In the genomic region with DNA sequence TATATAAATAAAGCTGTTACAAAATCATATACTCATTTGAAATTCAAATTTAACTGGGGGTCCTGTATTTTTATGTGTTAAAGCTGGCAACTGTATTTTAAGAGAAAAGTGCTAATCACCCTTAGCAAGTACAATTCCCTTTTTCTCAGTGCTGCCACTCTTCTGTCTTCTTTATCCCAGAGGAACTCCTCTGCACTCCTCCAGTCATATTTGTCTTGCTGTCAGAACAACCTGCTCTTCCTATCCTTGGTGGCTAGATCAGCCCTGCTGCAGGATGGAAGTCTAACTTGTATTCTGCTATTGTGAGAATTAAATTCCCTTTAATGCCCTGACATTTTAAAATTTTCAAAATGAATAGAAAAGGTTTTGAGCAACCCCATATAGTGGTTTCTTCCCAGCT, we compare ENCODE assay signal across 6 cellular contexts.
"Had no signal": no experiment of that assay in that cellular context is flagged by ENCODE, and none has a peak within 500 bp of the region (broad histone marks: within the 10 kb centered on the region; RNA-seq: fewer than 3 reads in every experiment).

No MANE protein-coding gene starts in this region.

- FAIRE-seq: HepG2, HTR-8/SVneo had no signal

- ATAC-seq: HepG2 had no signal

- DNase-seq: IMR-90, KBM-7, KG1 had no signal

- H3K27ac ChIP-seq: HL-60 had no signal
